In the genomic region with DNA sequence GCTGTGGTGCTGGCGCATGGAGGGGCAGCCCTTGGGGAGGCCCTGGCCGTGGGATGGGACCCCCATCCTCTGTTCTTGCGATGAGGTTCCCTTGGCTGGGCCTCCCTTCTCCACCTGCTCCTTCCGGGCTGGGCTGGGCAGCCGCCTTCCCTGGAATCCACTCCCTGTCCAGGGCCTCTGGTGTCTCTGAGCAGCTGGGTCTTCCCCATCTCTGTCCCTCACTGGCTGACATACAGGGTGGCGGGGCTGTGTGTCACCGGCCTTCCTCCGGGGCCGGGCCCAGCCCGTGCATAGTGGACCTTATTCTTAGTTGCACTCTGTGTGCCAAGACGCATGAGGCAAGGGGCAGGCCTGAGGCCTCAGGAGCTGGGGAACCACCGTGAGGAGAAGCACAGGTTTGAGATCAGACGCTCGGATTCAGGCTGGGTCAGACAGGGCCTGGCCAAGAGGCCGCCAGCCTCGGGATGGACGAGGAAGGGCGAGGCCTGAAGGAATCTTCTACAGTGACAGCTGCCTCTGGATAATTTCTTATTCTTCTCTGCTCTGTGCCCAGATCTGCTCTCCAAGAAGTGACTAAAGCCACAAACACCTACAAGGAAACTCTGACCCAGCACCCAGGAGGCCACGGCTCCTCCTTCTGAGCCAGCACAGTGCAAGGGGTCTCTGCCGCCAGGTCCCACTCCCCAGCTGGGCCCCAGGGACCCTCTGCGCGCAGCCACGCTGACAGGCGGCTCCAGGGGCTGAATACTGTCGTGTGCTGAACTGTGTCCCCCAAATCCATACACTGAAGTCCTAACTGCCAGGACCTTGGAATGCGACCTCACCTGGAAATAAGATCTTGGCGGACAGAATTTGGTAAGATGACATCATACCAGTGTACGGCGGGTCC, we compare ENCODE assay signal across 1 cellular context.
TF ChIP-seq lines count a peak whose summit lies in the region.

No MANE protein-coding gene starts in this region.

TF ChIP-seq in IMR-90, 13 proteins besides CTCF, POLR2A, EP300 and RAD21:
- TF ChIP-seq MAFK (IDR thresholded peaks at IDR 0.05; ENCODE audit: low read depth, low read length) (no peak), CEBPB (IDR thresholded peaks at IDR 0.05; ENCODE audit: low read depth, low read length) (no peak), MAZ (IDR thresholded peaks at IDR 0.05; ENCODE audit: borderline replicate concordance, low read depth, low read length) (no peak), CHD1 (IDR thresholded peaks at IDR 0.05; ENCODE audit: low read depth, low read length) (no peak), NFE2L2 (IDR thresholded peaks at IDR 0.05; ENCODE audit: low read depth, low read length) (no peak)
